Comparison of ENCODE assay signal across 8 cellular contexts in genomic region chr9:132411091-132411508, GRCh38. TPM values are rescaled to one million over a fixed set of nuclear protein-coding genes. Genes with fewer than 3 reads are reported as not detected.
A peak's percentile ranks its signal among the peaks of the same experiment; 100 is the strongest.
DNase-seq lines count a peak whose midpoint lies in the region; ATAC-seq, FAIRE-seq and TF ChIP-seq lines count a peak whose summit lies in the region.

No MANE protein-coding gene starts in this region.

- TF ChIP-seq CTCF in HepG2 (CRISPR knock-in tag; IDR thresholded peaks at IDR 0.05): peak; percentile 92

- 1% methylated on average over 15 of the region's 20 CpGs for WGBS in HepG2 (ENCODE audit: low lambda C conversion rate)

- POLR2A ChIA-PET in HepG2 (lab: Yijun Ruan, JAX): no interaction called here

- no peak for TF ChIP-seq EP300 in HepG2 (IDR thresholded peaks at IDR 0.05; ENCODE audit: low read depth in 2 of 2, low read length in 2 of 2)
- TF ChIP-seq EP300 in HepG2 (CRISPR knock-in tag; IDR thresholded peaks at IDR 0.05; ENCODE audit: borderline replicate concordance): no peak

- no peak overlapping the region for H2AFZ ChIP-seq in HepG2 (ENCODE audit: low read length)

- no peak for TF ChIP-seq POLR2A in HepG2 (IDR thresholded peaks at IDR 0.05; ENCODE audit: insufficient read depth in 1 of 2, low read depth in 2 of 2, low read length in 2 of 2)

- no peaks in the 10 kb centered on the region for H3K9me3 ChIP-seq in HepG2 (ENCODE audit: low read length)

- FAIRE-seq in HepG2 (lab: Jason Lieb, UNC): peak; percentile 53

- peak overlapping the region in 1 of 3 experiments; percentile 72; a peak in 1 of 6 replicates for H3K4me3 ChIP-seq in HepG2 (replicated peaks in 1 of 3; ENCODE audit: insufficient read depth in 1 of 3, low read depth in 2 of 3, low read length in 3 of 3)

- peak; percentile 65 to 82 for DNase-seq in NCI-H524 (lab: John Stamatoyannopoulos, UW)
- no peak for DNase-seq in NCI-H524 treated with DMSO at 0.1 percent for 48 hours (lab: John Stamatoyannopoulos, UW)
- peak; percentile 16 for DNase-seq in NCI-H146 treated with DMSO at 0.1 percent for 48 hours (lab: John Stamatoyannopoulos, UW; ENCODE audit: unreplicated experiment)
- peak; percentile 50 for DNase-seq in activated CD4-positive, alpha-beta T cell treated with anti-CD3 and anti-CD28 coated beads for 1 hour
- peak; percentile 78 for DNase-seq in cerebellar cortex (ENCODE audit: low spot score)
- peak; percentile 54 for DNase-seq in HepG2 (ENCODE audit: low spot score)
- DNase-seq in stimulated activated CD8-positive, alpha-beta memory T cell treated with anti-CD3 and anti-CD28 coated beads, Interleukin-2, amount 100 ng/mL, for 1 hour (ENCODE audit: low read depth in 2 of 2): peak; percentile 26 to 40

- CTCF ChIA-PET in HepG2 (lab: Yijun Ruan, JAX; ENCODE audit: low intra/inter-chr PET ratio, low total read pairs): interaction anchor here (1.2 to 2.8 kb wide), 3 partner anchors 97 to 240 kb away, joined by 4 to 22 read pairs (median 9); no protein-coding TSS in a partner anchor

- peak overlapping the region; percentile 77 for H3K4me2 ChIP-seq in HepG2 (ENCODE audit: low read depth, low read length)

- intact Hi-C loops in HepG2 (cut with micrococcal nuclease; ENCODE audit: unreplicated experiment): loop anchor here (10.0 kb wide), 1 partner anchor 94 kb away; no protein-coding TSS in a partner anchor

- no peak overlapping the region for H3K27ac ChIP-seq in HepG2 (ENCODE audit: extremely low read length, insufficient read depth, low read length)

- peaks cover 2 to 57% of the 10 kb centered on the region in 2 experiments; a peak in 3 of 5 replicates for H3K27me3 ChIP-seq in HepG2 (ENCODE audit: control insufficient read depth in 1 of 2, insufficient read depth in 2 of 2, low read length in 2 of 2)

- H3K79me2 ChIP-seq in HepG2 (ENCODE audit: insufficient read depth, low read length): peaks cover 2% of the 10 kb centered on the region

- H3K4me1 ChIP-seq in HepG2 (ENCODE audit: insufficient read depth, low read length): peaks cover 37% of the 10 kb centered on the region

- peaks cover 3% of the 10 kb centered on the region; the same call in 1 of the 2 replicates for H4K20me1 ChIP-seq in HepG2 (ENCODE audit: insufficient read depth, low read length)

- TF ChIP-seq RAD21 in HepG2 (CRISPR knock-in tag; IDR thresholded peaks at IDR 0.05): peak; percentile 88

- ATAC-seq in HepG2 (peak; percentile 80), HG03378 (IDR thresholded peaks at IDR 0.05; ENCODE audit: unreplicated experiment) (no peak)

- BruUV-seq in HepG2 (replicated peaks; lab: Mats Ljungman, UMichigan): no TSS peak

- in situ Hi-C loops in HepG2 (cut with HindIII; ENCODE audit: extremely low pct_ligation_motif_present, low pct_unique_long_range_greater_than_20kb): loop anchor here (5.0 to 10.0 kb wide), 3 partner anchors 94 to 386 kb away; no protein-coding TSS in a partner anchor

- H3K9ac ChIP-seq in HepG2 (ENCODE audit: insufficient read depth, low read depth, low read length): no peak overlapping the region

- H3K36me3 ChIP-seq in HepG2 (replicated peaks in 1 of 2; ENCODE audit: control insufficient read depth in 1 of 2, insufficient read depth in 2 of 2, low read length in 2 of 2): no peaks in the 10 kb centered on the region

RNA-seq across cellular contexts. Expression of gene CFAP77, which starts 1.1 kb away (rescaled TPM):
- not detected in 2 replicates for total RNA-seq in HepG2 (2016; rRNA removed; fragmentation: Illumina TruSeq; extraction: Trizol)
- total RNA-seq in HepG2 (2016; cell fraction: cytosol; rRNA removed; fragmentation: Illumina TruSeq; extraction: Trizol; ENCODE audit: low read depth): not detected in 2 replicates
- total RNA-seq in HepG2 (2016; cell fraction: insoluble cytoplasmic fraction; rRNA removed; fragmentation: Illumina TruSeq; extraction: Trizol): not detected in 2 replicates
- not detected in 2 replicates for total RNA-seq in HepG2 (2016; cell fraction: membrane; rRNA removed; fragmentation: Illumina TruSeq; extraction: Trizol)
- not detected in 2 replicates for total RNA-seq in HepG2 (2016; cell fraction: nucleus; rRNA removed; fragmentation: Illumina TruSeq; extraction: Trizol)
- not detected in 2 replicates for polyA plus RNA-seq in HepG2 (2011; rRNA removed)
- not detected in 2 replicates for polyA plus RNA-seq in HepG2 (2011; cell fraction: cytosol; rRNA removed)
- not detected in 2 replicates for polyA plus RNA-seq in HepG2 (2011; cell fraction: nucleus; rRNA removed)
- polyA plus RNA-seq in HepG2 (2012): not detected in 2 replicates
- not detected in 2 replicates for polyA plus RNA-seq in HepG2 (2016; cell fraction: cytosol; fragmentation: Illumina TruSeq; extraction: Trizol; ENCODE audit: low read depth)
- not detected in 2 replicates for polyA plus RNA-seq in HepG2 (2016; cell fraction: insoluble cytoplasmic fraction; fragmentation: Illumina TruSeq; extraction: Trizol; ENCODE audit: low read depth)
- polyA plus RNA-seq in HepG2 (2016; cell fraction: membrane; fragmentation: Illumina TruSeq; extraction: Trizol; ENCODE audit: low read depth): not detected in 2 replicates
- polyA plus RNA-seq in HepG2 (2016; cell fraction: nucleus; fragmentation: Illumina TruSeq; extraction: Trizol; ENCODE audit: insufficient read depth, low read depth): not detected in 2 replicates
- not detected in 2 replicates for polyA minus RNA-seq in HepG2 (2011; rRNA and poly(A)+ RNA removed; ENCODE audit: low replicate concordance)
- not detected in 2 replicates for polyA minus RNA-seq in HepG2 (2011; cell fraction: cytosol; rRNA and poly(A)+ RNA removed)
- polyA minus RNA-seq in HepG2 (2011; cell fraction: nucleus; rRNA and poly(A)+ RNA removed): not detected in 2 replicates

RNA-seq across cellular contexts. Expression of gene TTF1, which starts 4.5 kb away (rescaled TPM):
- total RNA-seq in HepG2 (2016; rRNA removed; fragmentation: Illumina TruSeq; extraction: Trizol): 9.8 and 11.8 TPM in 2 replicates
- total RNA-seq in HepG2 (2016; cell fraction: cytosol; rRNA removed; fragmentation: Illumina TruSeq; extraction: Trizol; ENCODE audit: low read depth): 3.2 and 3.6 TPM in 2 replicates
- 10.2 and 13.0 TPM in 2 replicates for total RNA-seq in HepG2 (2016; cell fraction: insoluble cytoplasmic fraction; rRNA removed; fragmentation: Illumina TruSeq; extraction: Trizol)
- total RNA-seq in HepG2 (2016; cell fraction: membrane; rRNA removed; fragmentation: Illumina TruSeq; extraction: Trizol): 5.9 and 7.1 TPM in 2 replicates
- 11.7 and 13.6 TPM in 2 replicates for total RNA-seq in HepG2 (2016; cell fraction: nucleus; rRNA removed; fragmentation: Illumina TruSeq; extraction: Trizol)
- 3.4 and 3.6 TPM in 2 replicates for polyA plus RNA-seq in HepG2 (2011; rRNA removed)
- polyA plus RNA-seq in HepG2 (2011; cell fraction: cytosol; rRNA removed): 2.5 and 3.6 TPM in 2 replicates
- polyA plus RNA-seq in HepG2 (2011; cell fraction: nucleus; rRNA removed): 0.79 and 1.8 TPM in 2 replicates
- 3.6 and 6.2 TPM in 2 replicates for polyA plus RNA-seq in HepG2 (2012)
- 1.7 and 2.3 TPM in 2 replicates for polyA plus RNA-seq in HepG2 (2016; cell fraction: cytosol; fragmentation: Illumina TruSeq; extraction: Trizol; ENCODE audit: low read depth)
- 9.4 and 9.7 TPM in 2 replicates for polyA plus RNA-seq in HepG2 (2016; cell fraction: insoluble cytoplasmic fraction; fragmentation: Illumina TruSeq; extraction: Trizol; ENCODE audit: low read depth)
- polyA plus RNA-seq in HepG2 (2016; cell fraction: membrane; fragmentation: Illumina TruSeq; extraction: Trizol; ENCODE audit: low read depth): 2.9 and 3.8 TPM in 2 replicates
- polyA plus RNA-seq in HepG2 (2016; cell fraction: nucleus; fragmentation: Illumina TruSeq; extraction: Trizol; ENCODE audit: insufficient read depth, low read depth): 15.1 and 15.8 TPM in 2 replicates
- polyA minus RNA-seq in HepG2 (2011; rRNA and poly(A)+ RNA removed; ENCODE audit: low replicate concordance): 0.24 and 1.8 TPM in 2 replicates
- polyA minus RNA-seq in HepG2 (2011; cell fraction: cytosol; rRNA and poly(A)+ RNA removed): 1.3 and 2.3 TPM in 2 replicates
- polyA minus RNA-seq in HepG2 (2011; cell fraction: nucleus; rRNA and poly(A)+ RNA removed): 5.4 and 5.5 TPM in 2 replicates

RNA-seq across cellular contexts. Expression of gene SETX, which starts 56.3 kb away (rescaled TPM):
- 39.0 and 56.7 TPM in 2 replicates for total RNA-seq in HepG2 (2016; rRNA removed; fragmentation: Illumina TruSeq; extraction: Trizol)
- 8.6 and 9.3 TPM in 2 replicates for total RNA-seq in HepG2 (2016; cell fraction: cytosol; rRNA removed; fragmentation: Illumina TruSeq; extraction: Trizol; ENCODE audit: low read depth)
- total RNA-seq in HepG2 (2016; cell fraction: insoluble cytoplasmic fraction; rRNA removed; fragmentation: Illumina TruSeq; extraction: Trizol): 37.2 and 54.1 TPM in 2 replicates
- 12.9 and 15.9 TPM in 2 replicates for total RNA-seq in HepG2 (2016; cell fraction: membrane; rRNA removed; fragmentation: Illumina TruSeq; extraction: Trizol)
- 52.9 and 55.1 TPM in 2 replicates for total RNA-seq in HepG2 (2016; cell fraction: nucleus; rRNA removed; fragmentation: Illumina TruSeq; extraction: Trizol)
- polyA plus RNA-seq in HepG2 (2011; rRNA removed): 13.1 and 13.2 TPM in 2 replicates
- 7.7 and 11.4 TPM in 2 replicates for polyA plus RNA-seq in HepG2 (2011; cell fraction: cytosol; rRNA removed)
- 10.9 and 14.6 TPM in 2 replicates for polyA plus RNA-seq in HepG2 (2011; cell fraction: nucleus; rRNA removed)
- 13.5 and 14.4 TPM in 2 replicates for polyA plus RNA-seq in HepG2 (2012)
- polyA plus RNA-seq in HepG2 (2016; cell fraction: cytosol; fragmentation: Illumina TruSeq; extraction: Trizol; ENCODE audit: low read depth): 0.99 and 1.2 TPM in 2 replicates
- polyA plus RNA-seq in HepG2 (2016; cell fraction: insoluble cytoplasmic fraction; fragmentation: Illumina TruSeq; extraction: Trizol; ENCODE audit: low read depth): 23.6 and 24.0 TPM in 2 replicates
- polyA plus RNA-seq in HepG2 (2016; cell fraction: membrane; fragmentation: Illumina TruSeq; extraction: Trizol; ENCODE audit: low read depth): 3.0 and 3.2 TPM in 2 replicates
- polyA plus RNA-seq in HepG2 (2016; cell fraction: nucleus; fragmentation: Illumina TruSeq; extraction: Trizol; ENCODE audit: insufficient read depth, low read depth): 32.8 and 33.3 TPM in 2 replicates
- polyA minus RNA-seq in HepG2 (2011; rRNA and poly(A)+ RNA removed; ENCODE audit: low replicate concordance): 27.4 and 73.8 TPM in 2 replicates
- polyA minus RNA-seq in HepG2 (2011; cell fraction: cytosol; rRNA and poly(A)+ RNA removed): 21.9 and 24.4 TPM in 2 replicates
- 72.6 and 81.2 TPM in 2 replicates for polyA minus RNA-seq in HepG2 (2011; cell fraction: nucleus; rRNA and poly(A)+ RNA removed)
